Comparison of ENCODE assay signal across 9 cellular contexts in the genomic region with DNA sequence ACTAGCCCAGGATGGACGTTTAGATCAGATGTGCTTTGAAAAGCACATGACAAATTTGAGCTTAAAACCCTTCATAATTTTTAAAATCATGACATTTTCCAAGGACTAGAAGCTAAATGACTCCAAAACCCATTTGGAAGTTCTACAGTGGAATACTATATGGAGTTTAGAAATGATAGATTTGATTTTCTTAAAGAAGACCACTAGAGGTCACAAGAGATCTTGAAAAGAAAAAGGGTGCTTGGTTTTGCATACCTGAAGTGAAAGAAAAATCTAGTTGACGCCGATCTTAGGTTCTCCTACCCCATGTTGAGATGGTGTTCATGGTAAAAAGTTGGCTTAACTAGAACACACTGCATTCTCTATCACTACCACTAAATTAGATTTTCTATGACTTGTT. TPM values are rescaled to one million over a fixed set of nuclear protein-coding genes. Genes with fewer than 3 reads are reported as not detected.
DNase-seq lines count a peak whose midpoint lies in the region; ATAC-seq and TF ChIP-seq lines count a peak whose summit lies in the region.
"Had no signal": no experiment of that assay in that cellular context is flagged by ENCODE, and none has a peak within 500 bp of the region (broad histone marks: within the 10 kb centered on the region; RNA-seq: fewer than 3 reads in every experiment).

No MANE protein-coding gene starts in this region.

- no peaks in the 10 kb centered on the region for H3K9me3 Mint-ChIP-seq in chondrocyte (ENCODE audit: low read depth)

- H3K4me2 ChIP-seq in OCI-LY3 (ENCODE audit: low read length) = peak overlapping the region; percentile 74
- H3K4me2 ChIP-seq: BLaER1 had no signal

- peaks cover 37% of the 10 kb centered on the region for H3K27me3 Mint-ChIP-seq in chondrocyte (ENCODE audit: low read depth)

- no peaks in the 10 kb centered on the region for H3K36me3 Mint-ChIP-seq in chondrocyte (ENCODE audit: low read depth)

- H3K79me2 ChIP-seq in OCI-LY3 (ENCODE audit: low read length) = no peaks in the 10 kb centered on the region

- peaks cover 2% of the 10 kb centered on the region for H3K4me1 Mint-ChIP-seq in chondrocyte (ENCODE audit: low read depth)

- H3K4me3 Mint-ChIP-seq in chondrocyte (ENCODE audit: unreplicated experiment) = no peak overlapping the region

- peak; percentile 87 for TF ChIP-seq CTCF in OCI-LY3 (IDR thresholded peaks at IDR 0.05; ENCODE audit: low read depth, low read length)
- TF ChIP-seq CTCF in chondrocyte (IDR thresholded peaks at IDR 0.05) = peak; percentile 87

- no peak overlapping the region for H3K27ac ChIP-seq in OCI-LY3 (ENCODE audit: low read length)
- H3K27ac ChIP-seq: BLaER1 had no signal

- ATAC-seq in activated CD4-positive, CD25-positive, alpha-beta regulatory T cell treated with anti-CD3 and anti-CD28 coated beads, Interleukin-2, amount 50 U/mL, for 24 hours = peak; percentile 48 to 64

- no peaks in the 10 kb centered on the region for H3K9me3 ChIP-seq in OCI-LY3 (ENCODE audit: insufficient read depth, low read length)
- H3K9me3 ChIP-seq: BLaER1 had no signal

- no peaks in the 10 kb centered on the region for H3K36me3 ChIP-seq in OCI-LY3 (replicated peaks; ENCODE audit: low read depth, low read length)
- H3K36me3 ChIP-seq: BLaER1 had no signal

- no peaks in the 10 kb centered on the region for H4K20me1 ChIP-seq in OCI-LY3 (ENCODE audit: insufficient read depth, low read length)
- H4K20me1 ChIP-seq: BLaER1 had no signal

- peak overlapping the region; percentile 67 for H3K4me3 ChIP-seq in OCI-LY3 (ENCODE audit: low read length)
- H3K4me3 ChIP-seq: BLaER1 had no signal

- peaks cover 5% of the 10 kb centered on the region for H3K4me1 ChIP-seq in OCI-LY3 (ENCODE audit: low read length)

- H3K27me3 ChIP-seq in OCI-LY3 (ENCODE audit: low read depth, low read length) = peaks cover 39% of the 10 kb centered on the region
- H3K27me3 ChIP-seq: BLaER1 had no signal

- no peak overlapping the region for H3K27ac Mint-ChIP-seq in chondrocyte (ENCODE audit: unreplicated experiment)

- H3K9ac ChIP-seq in OCI-LY3 (ENCODE audit: low read length) = peak overlapping the region; percentile 10; the same call in 1 of the 2 replicates
- H3K9ac ChIP-seq: BLaER1 had no signal

- H2AFZ ChIP-seq in OCI-LY3 (ENCODE audit: low read depth, low read length) = peak overlapping the region; percentile 81

- DNase-seq in activated CD4-positive, CD25-positive, alpha-beta regulatory T cell (lab: John Stamatoyannopoulos, UW) = no peak
- peak; percentile 27 for DNase-seq in LHCN-M2 (ENCODE audit: low read depth)
- no peak for DNase-seq in chondrocyte (ENCODE audit: low spot score)
- peak; percentile 20 to 28 for DNase-seq in lung microvascular endothelial cell (ENCODE audit: low read depth in 2 of 2)
- no peak for DNase-seq in COLO668 (lab: John Stamatoyannopoulos, UW; ENCODE audit: unreplicated experiment)
- DNase-seq in NCI-H1048 (lab: John Stamatoyannopoulos, UW) = no peak

RNA-seq across cellular contexts. Expression of a gene that starts 31.5 kb away (rescaled TPM):
- total RNA-seq in LHCN-M2 (2014; rRNA removed) (0.06 TPM in 1 of 2 replicates, not detected in the other), chondrocyte (not detected in 3 replicates), lung microvascular endothelial cell (not detected in 2 replicates)
- not detected for polyA plus RNA-seq in LHCN-M2 (2012)

RNA-seq across cellular contexts. Expression of a gene that starts 31.5 kb away (rescaled TPM):
- total RNA-seq in LHCN-M2 (2014; rRNA removed) = 30.1 and 31.1 TPM in 2 replicates
- polyA plus RNA-seq in LHCN-M2 (2012) = 10.4 TPM
- total RNA-seq in chondrocyte = 14.3 to 20.5 TPM (median 16.4 TPM) in 3 replicates
- 17.7 and 30.6 TPM in 2 replicates for total RNA-seq in lung microvascular endothelial cell

Comparison
In these comparisons a context has a peak if more than half of its experiments do, and no peak if none do; other contexts are left out.
1. DNase-seq: peak in LHCN-M2 (single experiment) and lung microvascular endothelial cell (2 of 2); none in activated CD4-positive, CD25-positive, alpha-beta regulatory T cell (0 of 4), chondrocyte (single experiment), COLO668 (single experiment) and NCI-H1048 (single experiment).